In genomic region chr5:2889946-2890475, GRCh38 we compare ENCODE assay signal across 24 cellular contexts.
"Had no signal": no experiment of that assay in that cellular context is flagged by ENCODE, and none has a peak within 500 bp of the region (broad histone marks: within the 10 kb centered on the region; RNA-seq: fewer than 3 reads in every experiment).

No MANE protein-coding gene starts in this region.

- FAIRE-seq: endometrium had no signal

- H3K4me3 Mint-ChIP-seq: activated T-cell treated with anti-CD3 and anti-CD28 coated beads, Interleukin-2, amount 50 U/mL, for 4 hours; activated T-helper 17 cell treated with anti-CD3 and anti-CD28 coated beads, Interleukin-2, amount 50 U/mL, for 72 hours; nephron had no signal

- H3K27me3 ChIP-seq: esophagus squamous epithelium had no signal

- H3K27ac Mint-ChIP-seq: activated T-helper 17 cell treated with anti-CD3 and anti-CD28 coated beads, Interleukin-2, amount 50 U/mL, for 72 hours; nephron had no signal

- H3K36me3 ChIP-seq: esophagus squamous epithelium, left ventricle myocardium inferior, thoracic aorta had no signal

- DNase-seq: activated CD4-positive, alpha-beta T cell treated with anti-CD3 and anti-CD28 coated beads for 4 hours; activated CD4-positive, alpha-beta T cell treated with anti-CD3 and anti-CD28 coated beads, Interleukin-2, amount 50 U/mL, for 4 hours; activated gamma-delta T cell treated with Interleukin-2 at 50 U/mL for 16 hours; activated naive CD4-positive, alpha-beta T cell treated with anti-CD3 and anti-CD28 coated beads, Interleukin-2, amount 50 U/mL, for 16 hours; activated T-cell treated with anti-CD3 and anti-CD28 coated beads, Interleukin-2, amount 50 U/mL, for 4 hours; amniotic stem cell; central memory CD4-positive, alpha-beta T cell; dermis blood vessel endothelial cell; effector CD8-positive, alpha-beta T cell; esophagus squamous epithelium; foreskin melanocyte; left ventricle myocardium inferior; psoas muscle; stimulated activated CD4-positive, alpha-beta T cell treated with anti-CD3 and anti-CD28 coated beads, Interleukin-15, amount 100 ng/mL, for 24 hours; stimulated activated CD4-positive, alpha-beta T cell treated with anti-CD3 and anti-CD28 coated beads, Interleukin-2, amount 100 ng/mL, for 24 hours; stimulated activated naive CD4-positive, alpha-beta T cell treated with Interleukin-2 at 50 U/mL for 16 hours; T-helper 1 cell; trophoblast cell had no signal

- H3K4me3 ChIP-seq: esophagus squamous epithelium, left ventricle myocardium inferior, lung, psoas muscle, thoracic aorta had no signal

- H3K9me3 ChIP-seq: esophagus squamous epithelium, left ventricle myocardium inferior, psoas muscle, thoracic aorta had no signal

- ATAC-seq: activated T-cell treated with anti-CD3 and anti-CD28 coated beads, Interleukin-2, amount 50 U/mL, for 4 hours; activated T-helper 17 cell treated with anti-CD3 and anti-CD28 coated beads, Interleukin-2, amount 50 U/mL, for 72 hours; psoas muscle had no signal

- H3K4me1 Mint-ChIP-seq: activated T-helper 17 cell treated with anti-CD3 and anti-CD28 coated beads, Interleukin-2, amount 50 U/mL, for 72 hours had no signal

- H3K27ac ChIP-seq: epithelial cell of prostate, esophagus squamous epithelium, left ventricle myocardium inferior, psoas muscle, thoracic aorta had no signal

- H3K9me3 Mint-ChIP-seq: nephron had no signal

- H3K4me1 ChIP-seq: esophagus squamous epithelium, left ventricle myocardium inferior, psoas muscle had no signal

- H3K27me3 Mint-ChIP-seq: activated T-helper 17 cell treated with anti-CD3 and anti-CD28 coated beads, Interleukin-2, amount 50 U/mL, for 72 hours had no signal
